Comparison of ENCODE assay signal across 13 cellular contexts in the genomic region with DNA sequence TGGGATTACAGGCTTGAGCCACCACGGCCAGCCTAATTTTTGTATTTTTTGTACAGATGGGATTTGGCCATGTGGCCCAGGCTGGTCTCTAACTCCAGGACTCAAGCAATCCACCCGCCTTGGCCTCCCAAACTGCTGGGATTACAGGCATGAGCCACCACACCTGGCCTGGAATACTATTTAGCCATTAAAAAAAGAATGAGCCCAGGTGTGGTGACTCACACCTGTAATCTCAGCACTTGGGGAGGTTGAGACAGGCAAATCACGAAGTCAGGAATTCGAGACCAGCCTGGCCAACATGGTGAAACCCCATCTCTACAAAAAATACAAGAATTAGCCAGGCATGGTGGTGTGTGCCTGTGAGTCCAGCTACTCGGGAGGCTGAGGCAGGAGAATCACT. TPM values are rescaled to one million over a fixed set of nuclear protein-coding genes. Genes with fewer than 3 reads are reported as not detected.
"Had no signal": no experiment of that assay in that cellular context is flagged by ENCODE, and none has a peak within 500 bp of the region (broad histone marks: within the 10 kb centered on the region; RNA-seq: fewer than 3 reads in every experiment).

No MANE protein-coding gene starts in this region.

RNA-seq across cellular contexts. Expression of gene ACER1, which starts 17.8 kb away (rescaled TPM):
- total RNA-seq: activated naive CD4-positive, alpha-beta T cell treated with anti-CD3 and anti-CD28 coated beads for 36 hours; activated naive CD8-positive, alpha-beta T cell treated with anti-CD3 and anti-CD28 coated beads for 36 hours; activated T-helper 1 cell treated with anti-CD3 and anti-CD28 coated beads, Interleukin-12 subunit alpha, Interleukin-12 subunit beta, Interleukin-2, Interleukin-4 antibody, amounts not matched to agents 30 ng/mL and 10 ng/mL and 1 ng/mL, durations not matched to agents 14 hours and 24 hours and 36 hours; activated T-helper 17 cell treated with anti-CD3 and anti-CD28 coated beads, Interleukin-2, amount 50 U/mL, for 72 hours; adrenal gland; aorta; ascending aorta; astrocyte; body of pancreas; bronchial epithelial cell; cardiac muscle cell; cardiac septum; cerebellum had no signal
- polyA plus RNA-seq: cardiac muscle cell had no signal
